ENCODE assay signal across 13 cellular contexts in the genomic region with DNA sequence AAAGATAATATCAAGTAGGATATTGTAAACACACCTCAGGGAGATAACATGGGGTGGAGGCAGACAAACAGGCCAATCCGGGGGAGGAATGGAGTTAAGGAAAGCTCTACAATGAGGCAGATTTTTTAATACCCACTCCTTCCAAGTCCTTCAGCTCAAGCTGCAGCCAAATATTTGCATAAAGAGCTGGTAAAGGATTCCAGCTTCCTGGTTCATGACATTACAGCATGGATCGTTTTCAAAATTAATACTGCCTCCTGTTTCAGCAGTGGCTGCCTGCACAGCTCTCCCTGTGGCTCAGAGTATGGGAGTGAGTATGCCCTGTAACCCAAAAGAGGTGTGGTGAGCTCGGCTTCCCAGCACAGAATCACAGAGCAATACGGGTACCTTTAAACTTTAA. TPM values are rescaled to one million over a fixed set of nuclear protein-coding genes. Genes with fewer than 3 reads are reported as not detected.
DNase-seq lines count a peak whose midpoint lies in the region; ATAC-seq and TF ChIP-seq lines count a peak whose summit lies in the region.
"Had no signal": no experiment of that assay in that cellular context is flagged by ENCODE, and none has a peak within 500 bp of the region (broad histone marks: within the 10 kb centered on the region; RNA-seq: fewer than 3 reads in every experiment).

No MANE protein-coding gene starts in this region.

- TF ChIP-seq CTCF in prostate gland (IDR thresholded peaks at IDR 0.05) (no peak), tibial artery (IDR thresholded peaks at IDR 0.05) (no peak)

- H3K36me3 Mint-ChIP-seq in activated naive CD4-positive, alpha-beta T cell treated with anti-CD3 and anti-CD28 coated beads, Interleukin-2, amount 10 ng/mL, durations not matched to agents 7 days and 5 days = no peaks in the 10 kb centered on the region

- TF ChIP-seq POLR2A in prostate gland (IDR thresholded peaks at IDR 0.05) = peak; percentile 60

- 14% methylated on average over 4 of the region's 4 CpGs for WGBS in prostate gland

- H3K4me3 Mint-ChIP-seq in activated naive CD4-positive, alpha-beta T cell treated with anti-CD3 and anti-CD28 coated beads, Interleukin-2, amount 10 ng/mL, durations not matched to agents 7 days and 5 days = no peak overlapping the region
- H3K4me3 Mint-ChIP-seq: activated CD8-positive, alpha-beta T cell treated with anti-CD3 and anti-CD28 coated beads, Interleukin-2, amount 10 ng/mL, durations not matched to agents 7 days and 5 days had no signal

- H3K27ac ChIP-seq in duodenal mucosa (ENCODE audit: low read depth, low read length) (no peak overlapping the region), prostate gland (peak overlapping the region; percentile 49 to 55), tibial artery (no peak overlapping the region)
- H3K27ac ChIP-seq: ascending aorta had no signal

- H3K4me1 ChIP-seq in duodenal mucosa (ENCODE audit: control insufficient read depth in 1 of 2, insufficient read depth in 2 of 2, low read length in 2 of 2) (peaks cover 42 to 47% of the 10 kb centered on the region in 2 donors), prostate gland (replicated peaks) (no peaks in the 10 kb centered on the region), tibial artery (peaks cover 0 to 26% (median 8%) of the 10 kb centered on the region in 4 donors)

- no peaks in the 10 kb centered on the region for H3K9me3 Mint-ChIP-seq in activated naive CD4-positive, alpha-beta T cell treated with anti-CD3 and anti-CD28 coated beads, Interleukin-2, amount 10 ng/mL, durations not matched to agents 7 days and 5 days

- no peak overlapping the region for H3K27ac Mint-ChIP-seq in activated naive CD4-positive, alpha-beta T cell treated with anti-CD3 and anti-CD28 coated beads, Interleukin-2, amount 10 ng/mL, durations not matched to agents 7 days and 5 days
- H3K27ac Mint-ChIP-seq: activated CD8-positive, alpha-beta T cell treated with anti-CD3 and anti-CD28 coated beads, Interleukin-2, amount 10 ng/mL, durations not matched to agents 7 days and 5 days had no signal

- H3K9ac ChIP-seq in duodenal mucosa (ENCODE audit: low read depth in 1 of 2, low read length in 2 of 2) = no peak overlapping the region
- H3K9ac ChIP-seq: SK-N-SH had no signal

- H3K9me3 ChIP-seq in duodenal mucosa (ENCODE audit: control insufficient read depth in 1 of 2, low read length in 2 of 2) (no peaks in the 10 kb centered on the region), prostate gland (no peaks in the 10 kb centered on the region), tibial artery (no peaks in the 10 kb centered on the region)
- H3K9me3 ChIP-seq: ascending aorta, SK-N-SH had no signal

- ATAC-seq in HG03439 (IDR thresholded peaks at IDR 0.05; ENCODE audit: unreplicated experiment) = no peak
- ATAC-seq: activated CD8-positive, alpha-beta T cell treated with anti-CD3 and anti-CD28 coated beads, Interleukin-2, amount 10 ng/mL, durations not matched to agents 7 days and 5 days had no signal

- H3K36me3 ChIP-seq in duodenal mucosa (ENCODE audit: control insufficient read depth in 1 of 2, insufficient read depth in 2 of 2, low read length in 2 of 2) = no peaks in the 10 kb centered on the region
- no peaks in the 10 kb centered on the region for H3K36me3 ChIP-seq in prostate gland
- H3K36me3 ChIP-seq in tibial artery = no peaks in the 10 kb centered on the region
- H3K36me3 ChIP-seq: ascending aorta had no signal

- H3K27me3 ChIP-seq in duodenal mucosa (ENCODE audit: control insufficient read depth in 1 of 2, insufficient read depth in 2 of 2, low read length in 2 of 2) = no peaks in the 10 kb centered on the region
- H3K27me3 ChIP-seq in prostate gland (replicated peaks; ENCODE audit: insufficient read depth) = no peaks in the 10 kb centered on the region
- H3K27me3 ChIP-seq in tibial artery = no peaks in the 10 kb centered on the region
- H3K27me3 ChIP-seq: ascending aorta had no signal

- H3K27me3 Mint-ChIP-seq in activated naive CD4-positive, alpha-beta T cell treated with anti-CD3 and anti-CD28 coated beads, Interleukin-2, amount 10 ng/mL, durations not matched to agents 7 days and 5 days = peaks cover 67% of the 10 kb centered on the region

- peak overlapping the region; percentile 4 to 14 for H3K4me3 ChIP-seq in duodenal mucosa (ENCODE audit: low read depth in 1 of 2, low read length in 2 of 2)
- H3K4me3 ChIP-seq in prostate gland = peak overlapping the region in 1 of 2 donors; percentile 8
- H3K4me3 ChIP-seq in tibial artery = no peak overlapping the region
- H3K4me3 ChIP-seq: ascending aorta, skin epidermis had no signal

- CTCF ChIA-PET in activated naive CD4-positive, alpha-beta T cell treated with anti-CD3 and anti-CD28 coated beads, Interleukin-2, amount 10 ng/mL, durations not matched to agents 7 days and 5 days (lab: Charles Lee) = interaction anchor here (0.7 kb wide), 1 partner anchor 213 kb away, joined by 4 read pairs; no protein-coding TSS in a partner anchor

- DNase-seq in HT-29 (ENCODE audit: low spot score) = peak; percentile 92
- peak; percentile 84 for DNase-seq in NCI-H2196 (lab: John Stamatoyannopoulos, UW; ENCODE audit: unreplicated experiment)
- DNase-seq in prostate gland (ENCODE audit: low spot score) = peak; percentile 81
- no peak for DNase-seq in activated naive CD4-positive, alpha-beta T cell treated with anti-CD3 and anti-CD28 coated beads, Interleukin-2, amount 10 ng/mL, durations not matched to agents 7 days and 5 days
- DNase-seq in NK-92 (lab: John Stamatoyannopoulos, UW; ENCODE audit: unreplicated experiment) = no peak
- no peak for DNase-seq in tibial artery
- DNase-seq: activated CD8-positive, alpha-beta T cell treated with anti-CD3 and anti-CD28 coated beads, Interleukin-2, amount 10 ng/mL, durations not matched to agents 7 days and 5 days; mesenchymal stem cell; SK-N-SH had no signal

- intact Hi-C loops in prostate gland (cut with DNase I) (loop anchor here (5.0 kb wide), 1 partner anchor 114 kb away; no protein-coding TSS in a partner anchor), tibial artery (cut with DNase I; ENCODE audit: low total_unique reads) (no loop called here)

- H3K4me1 Mint-ChIP-seq in activated naive CD4-positive, alpha-beta T cell treated with anti-CD3 and anti-CD28 coated beads, Interleukin-2, amount 10 ng/mL, durations not matched to agents 7 days and 5 days = no peaks in the 10 kb centered on the region

RNA-seq across cellular contexts. Expression of gene POU2AF3, which starts 5.1 kb away (rescaled TPM):
- total RNA-seq in HT-29 (2014; rRNA removed; shearing (Covaris generic)) = 14.5 and 23.0 TPM in 2 replicates
- total RNA-seq in prostate gland = 1 to 10 TPM; 7.7 to 9.5 TPM
- total RNA-seq: activated CD8-positive, alpha-beta T cell treated with anti-CD3 and anti-CD28 coated beads, Interleukin-2, amount 10 ng/mL, durations not matched to agents 7 days and 5 days; ascending aorta had no signal

RNA-seq across cellular contexts. Expression of gene POU2AF2, which starts 58.0 kb away (rescaled TPM):
- 6.3 and 6.5 TPM in 2 replicates for total RNA-seq in HT-29 (2014; rRNA removed; shearing (Covaris generic))
- under 1 TPM in 1 of 2 donors, not detected in 1; 0.74 TPM for total RNA-seq in prostate gland
- total RNA-seq: activated CD8-positive, alpha-beta T cell treated with anti-CD3 and anti-CD28 coated beads, Interleukin-2, amount 10 ng/mL, durations not matched to agents 7 days and 5 days; ascending aorta had no signal

Comparison
In these comparisons a context has a peak if more than half of its experiments do, and no peak if none do; other contexts are left out.
1. DNase-seq: peak in HT-29 (single experiment), NCI-H2196 (single experiment) and prostate gland (single experiment); none in activated naive CD4-positive, alpha-beta T cell treated with anti-CD3 and anti-CD28 coated beads, Interleukin-2, amount 10 ng/mL, durations not matched to agents 7 days and 5 days (single experiment), NK-92 (single experiment) and tibial artery (0 of 2).
2. H3K27ac ChIP-seq: peak in prostate gland (2 of 2); none in duodenal mucosa (single experiment) and tibial artery (0 of 2).
3. H3K4me3 ChIP-seq: peak in duodenal mucosa (2 of 2); none in tibial artery (0 of 2).